12 cellular contexts compared by ENCODE assay signal in genomic region chr2:164976301-164976700, GRCh38. TPM values are rescaled to one million over a fixed set of nuclear protein-coding genes. Genes with fewer than 3 reads are reported as not detected.
"Had no signal": no experiment of that assay in that cellular context is flagged by ENCODE, and none has a peak within 500 bp of the region (broad histone marks: within the 10 kb centered on the region; RNA-seq: fewer than 3 reads in every experiment).

No MANE protein-coding gene starts in this region.

- ATAC-seq: activated CD4-positive, CD25-positive, alpha-beta regulatory T cell treated with anti-CD3 and anti-CD28 coated beads, Interleukin-2, amount 50 U/mL, for 24 hours; stimulated activated memory B cell treated with anti-CD40 and anti-IgM and Interleukin-4, amounts not matched to agents 10 μg/mL and 1 μg/mL and 100 μg/mL, for 72 hours had no signal

- H3K79me2 ChIP-seq: parathyroid adenoma had no signal

- H3K36me3 Mint-ChIP-seq: activated naive CD8-positive, alpha-beta T cell had no signal

- H3K27me3 ChIP-seq: breast epithelium had no signal

- H3K4me1 ChIP-seq: breast epithelium, parathyroid adenoma had no signal

- H2AFZ ChIP-seq: parathyroid adenoma had no signal

- H3K9ac ChIP-seq: parathyroid adenoma had no signal

- H3K4me3 Mint-ChIP-seq: activated naive CD8-positive, alpha-beta T cell; stimulated activated memory B cell treated with anti-CD40 and anti-IgM and Interleukin-4, amounts not matched to agents 10 μg/mL and 1 μg/mL and 100 μg/mL, for 72 hours had no signal

- H3K27ac Mint-ChIP-seq: activated naive CD8-positive, alpha-beta T cell; stimulated activated memory B cell treated with anti-CD40 and anti-IgM and Interleukin-4, amounts not matched to agents 10 μg/mL and 1 μg/mL and 100 μg/mL, for 72 hours had no signal

- DNase-seq: activated effector memory CD4-positive, alpha-beta T cell treated with anti-CD3 and anti-CD28 coated beads, Interleukin-2, amount 50 U/mL, for 16 hours; activated T-cell treated with anti-CD3 and anti-CD28 coated beads, Interleukin-2, amount 50 U/mL, for 1 hour; mesendoderm; retina; stimulated activated CD4-positive, alpha-beta T cell treated with anti-CD3 and anti-CD28 coated beads, Interleukin-1b, Interleukin-23, amount 100 ng/mL, for 48 hours had no signal

- H3K4me2 ChIP-seq: smooth muscle cell had no signal

- H3K4me3 ChIP-seq: breast epithelium, smooth muscle cell had no signal

- H3K27me3 Mint-ChIP-seq: activated naive CD8-positive, alpha-beta T cell; stimulated activated memory B cell treated with anti-CD40 and anti-IgM and Interleukin-4, amounts not matched to agents 10 μg/mL and 1 μg/mL and 100 μg/mL, for 72 hours had no signal

- H3K36me3 ChIP-seq: breast epithelium had no signal

- H3K27ac ChIP-seq: breast epithelium, parathyroid adenoma had no signal

- H3K9me3 ChIP-seq: breast epithelium had no signal

RNA-seq across cellular contexts. Expression of gene SLC38A11, which starts 21.0 kb away (rescaled TPM):
- total RNA-seq: smooth muscle cell; T-helper 2 cell treated with Interferon-gamma antibody and Interleukin-4, amounts not matched to agents 100 ng/mL and 5 ng/mL, for 36 hours had no signal
- polyA plus RNA-seq: smooth muscle cell had no signal
